ENCODE assay signal across 13 cellular contexts in genomic region chr9:92295240-92295790, GRCh38. TPM values are rescaled to one million over a fixed set of nuclear protein-coding genes. Genes with fewer than 3 reads are reported as not detected.
DNase-seq lines count a peak whose midpoint lies in the region; ATAC-seq and TF ChIP-seq lines count a peak whose summit lies in the region.
"Had no signal": no experiment of that assay in that cellular context is flagged by ENCODE, and none has a peak within 500 bp of the region (broad histone marks: within the 10 kb centered on the region; RNA-seq: fewer than 3 reads in every experiment).

No MANE protein-coding gene starts in this region.

- H3K4me1 ChIP-seq in PC-9 (replicated peaks; ENCODE audit: insufficient read depth), result peaks cover 22% of the 10 kb centered on the region
- peaks cover 0 to 18% (median 7%) of the 10 kb centered on the region in 4 donors for H3K4me1 ChIP-seq in right lobe of liver

- H2AFZ ChIP-seq in PC-9, result no peak overlapping the region

- no peak for DNase-seq in activated naive CD4-positive, alpha-beta T cell (lab: John Stamatoyannopoulos, UW)
- no peak for DNase-seq in PC-9
- DNase-seq in chondrocyte (ENCODE audit: low spot score), result no peak
- DNase-seq in stimulated activated naive CD8-positive, alpha-beta T cell treated with anti-CD3 and anti-CD28 coated beads, Interleukin-15, amount 100 ng/mL, for 72 hours, result no peak
- DNase-seq in Kasumi-1 (lab: John Stamatoyannopoulos, UW), result no peak
- DNase-seq in right lobe of liver, result no peak
- DNase-seq in NCI-H187 treated with DMSO at 0.1 percent for 48 hours (lab: John Stamatoyannopoulos, UW), result no peak
- DNase-seq: activated CD4-positive, CD25-positive, alpha-beta regulatory T cell treated with anti-CD3 and anti-CD28 coated beads, Interleukin-2, amount 50 U/mL, for 72 hours; NCI-H1436; stimulated activated CD4-positive, alpha-beta T cell treated with anti-CD3 and anti-CD28 coated beads, Interleukin-12 subunit alpha, Interleukin-12 subunit beta, amount 100 ng/mL, for 4 hours; stimulated activated CD8-positive, alpha-beta memory T cell treated with anti-CD3 and anti-CD28 coated beads, Interleukin-4, amount 100 ng/mL, for 48 hours had no signal

- peak overlapping the region; percentile 74 for H3K27ac Mint-ChIP-seq in activated naive CD4-positive, alpha-beta T cell treated with anti-CD3 and anti-CD28 coated beads, Interleukin-2, amount 50 U/mL, for 24 hours
- peak overlapping the region; percentile 83 for H3K27ac Mint-ChIP-seq in chondrocyte (ENCODE audit: unreplicated experiment)
- H3K27ac Mint-ChIP-seq in stimulated activated naive CD8-positive, alpha-beta T cell treated with anti-CD3 and anti-CD28 coated beads, Interleukin-15, amount 100 ng/mL, for 72 hours, result peak overlapping the region in 1 of 2 donors; percentile 44

- CTCF ChIA-PET in PC-9 (lab: Charles Lee), result no interaction called here

- peak overlapping the region; percentile 96 for H3K4me2 ChIP-seq in PC-9

- 0 out of 2 replicates have a peak overlapping the region, but pooled peaks have one; percentile 5 for H3K27ac ChIP-seq in PC-9
- no peak overlapping the region for H3K27ac ChIP-seq in right lobe of liver

- H4K20me1 ChIP-seq in PC-9 (ENCODE audit: insufficient read depth), result peaks cover 19% of the 10 kb centered on the region; the same call in 1 of the 2 replicates

- no peaks in the 10 kb centered on the region for H3K27me3 Mint-ChIP-seq in activated naive CD4-positive, alpha-beta T cell treated with anti-CD3 and anti-CD28 coated beads, Interleukin-2, amount 50 U/mL, for 24 hours
- H3K27me3 Mint-ChIP-seq in chondrocyte (ENCODE audit: low read depth), result no peaks in the 10 kb centered on the region
- H3K27me3 Mint-ChIP-seq in stimulated activated naive CD8-positive, alpha-beta T cell treated with anti-CD3 and anti-CD28 coated beads, Interleukin-15, amount 100 ng/mL, for 72 hours, result no peaks in the 10 kb centered on the region

- ATAC-seq in stimulated activated naive CD8-positive, alpha-beta T cell treated with anti-CD3 and anti-CD28 coated beads, Interleukin-15, amount 100 ng/mL, for 72 hours, result no peak
- ATAC-seq in right lobe of liver, result no peak

- TF ChIP-seq POLR2A in right lobe of liver (IDR thresholded peaks at IDR 0.05), result no peak

- WGBS in right lobe of liver (ENCODE audit: insufficient coverage, low coverage, low lambda C conversion rate, missing lambda C conversion rate), result 82% methylated on average over 7 of the region's 7 CpGs

- H3F3A ChIP-seq in PC-9 (ENCODE audit: insufficient read depth, low read depth), result peaks cover 22% of the 10 kb centered on the region; the same call in 1 of the 2 replicates

- no TSS peak for BruUV-seq in PC-9 (replicated peaks; lab: Mats Ljungman, UMichigan)

- POLR2A ChIA-PET in PC-9 (lab: Charles Lee; ENCODE audit: unreplicated experiment), result interaction anchor here (0.7 kb wide), 1 partner anchor 185 kb away, joined by 4 read pairs; no protein-coding TSS in a partner anchor

- peak overlapping the region; percentile 43 for H3K4me3 Mint-ChIP-seq in activated naive CD4-positive, alpha-beta T cell treated with anti-CD3 and anti-CD28 coated beads, Interleukin-2, amount 50 U/mL, for 24 hours
- peak overlapping the region; percentile 16 for H3K4me3 Mint-ChIP-seq in chondrocyte (ENCODE audit: unreplicated experiment)
- peak overlapping the region; percentile 1 to 23 for H3K4me3 Mint-ChIP-seq in stimulated activated naive CD8-positive, alpha-beta T cell treated with anti-CD3 and anti-CD28 coated beads, Interleukin-15, amount 100 ng/mL, for 72 hours

- peaks cover 49% of the 10 kb centered on the region for H3K4me1 Mint-ChIP-seq in activated naive CD4-positive, alpha-beta T cell treated with anti-CD3 and anti-CD28 coated beads, Interleukin-2, amount 50 U/mL, for 24 hours
- H3K4me1 Mint-ChIP-seq in chondrocyte (ENCODE audit: low read depth), result peaks cover 42% of the 10 kb centered on the region
- peaks cover 71% of the 10 kb centered on the region for H3K4me1 Mint-ChIP-seq in stimulated activated naive CD8-positive, alpha-beta T cell treated with anti-CD3 and anti-CD28 coated beads, Interleukin-15, amount 100 ng/mL, for 72 hours

- no peaks in the 10 kb centered on the region for H3K9me2 ChIP-seq in PC-9 (ENCODE audit: insufficient read depth)

- H3K4me3 ChIP-seq in PC-9 (no peak overlapping the region), right lobe of liver (no peak overlapping the region)

- peaks cover 50% of the 10 kb centered on the region for H3K36me3 ChIP-seq in PC-9 (ENCODE audit: low read depth)
- peaks cover 0 to 35% (median 12%) of the 10 kb centered on the region in 4 donors for H3K36me3 ChIP-seq in right lobe of liver

- H3K36me3 Mint-ChIP-seq in activated naive CD4-positive, alpha-beta T cell treated with anti-CD3 and anti-CD28 coated beads, Interleukin-2, amount 50 U/mL, for 24 hours, result peaks cover 22% of the 10 kb centered on the region
- peaks cover 25% of the 10 kb centered on the region for H3K36me3 Mint-ChIP-seq in chondrocyte (ENCODE audit: low read depth)

- H3K9me3 ChIP-seq in PC-9 (ENCODE audit: insufficient read depth, low read depth) (no peaks in the 10 kb centered on the region), right lobe of liver (no peaks in the 10 kb centered on the region)
- H3K9me3 ChIP-seq: ascending aorta had no signal

- no peak for TF ChIP-seq CTCF in PC-9 (conservative IDR thresholded peaks at IDR 0.05)
- TF ChIP-seq CTCF in chondrocyte (IDR thresholded peaks at IDR 0.05), result no peak
- no peak for TF ChIP-seq CTCF in right lobe of liver (IDR thresholded peaks at IDR 0.05)

- intact Hi-C loops in PC-9 (cut with micrococcal nuclease; ENCODE audit: unreplicated experiment), result no loop called here
- intact Hi-C loops in right lobe of liver (cut with DNase I), result no loop called here

- H3K27me3 ChIP-seq in PC-9 (ENCODE audit: insufficient read depth, low read depth) (no peaks in the 10 kb centered on the region), right lobe of liver (no peaks in the 10 kb centered on the region)
- H3K27me3 ChIP-seq: ascending aorta had no signal

- H3K79me2 ChIP-seq in PC-9 (ENCODE audit: low read depth), result peaks cover 35% of the 10 kb centered on the region

- no peaks in the 10 kb centered on the region for H3K9me3 Mint-ChIP-seq in activated naive CD4-positive, alpha-beta T cell treated with anti-CD3 and anti-CD28 coated beads, Interleukin-2, amount 50 U/mL, for 24 hours
- no peaks in the 10 kb centered on the region for H3K9me3 Mint-ChIP-seq in chondrocyte (ENCODE audit: low read depth)
- H3K9me3 Mint-ChIP-seq in stimulated activated naive CD8-positive, alpha-beta T cell treated with anti-CD3 and anti-CD28 coated beads, Interleukin-15, amount 100 ng/mL, for 72 hours, result no peaks in the 10 kb centered on the region

RNA-seq across cellular contexts. Expression of gene IARS1, which starts 1.8 kb away (rescaled TPM):
- total RNA-seq in PC-9 (2021) (232 and 246 TPM in 2 replicates), chondrocyte (176 to 249 TPM (median 237 TPM) in 3 replicates), right lobe of liver (10 to 100 TPM; 31.8 to 64.9 (median 40.6) TPM)

RNA-seq across cellular contexts. Expression of gene NOL8, which starts 29.8 kb away (rescaled TPM):
- 35.7 and 46.9 TPM in 2 replicates for total RNA-seq in PC-9 (2021)
- 28.3 to 39.7 TPM (median 30.5 TPM) in 3 replicates for total RNA-seq in chondrocyte
- total RNA-seq in right lobe of liver, result 10 to 100 TPM in 5 of 6 experiments, 1 to 10 TPM in 1; 8.9 to 25.9 (median 15.9) TPM

RNA-seq across cellular contexts. Expression of gene CENPP, which starts 30.4 kb away (rescaled TPM):
- total RNA-seq in PC-9 (2021) (7.6 and 10.0 TPM in 2 replicates), chondrocyte (7.7 to 19.7 TPM (median 9.2 TPM) in 3 replicates), right lobe of liver (1 to 10 TPM; 1.0 to 3.7 (median 1.5) TPM)
